ENCODE assay signal across 1 cellular context in genomic region chr2:194383404-194383803, GRCh38.
TF ChIP-seq lines count a peak whose summit lies in the region.

No MANE protein-coding gene starts in this region.

TF ChIP-seq in GM23338, 12 proteins besides CTCF, POLR2A, EP300 and RAD21 (continued from another document):
- TF ChIP-seq ZNF462 (CRISPR knock-in tag; IDR thresholded peaks at IDR 0.05) (no peak), JUNB (IDR thresholded peaks at IDR 0.05; ENCODE audit: unreplicated experiment) (no peak), POLR2AphosphoS5 (IDR thresholded peaks at IDR 0.05; ENCODE audit: low read depth) (no peak), CREB1 (CRISPR knock-in tag; IDR thresholded peaks at IDR 0.05; ENCODE audit: low read depth) (no peak), EZH2phosphoT487 (IDR thresholded peaks at IDR 0.05; ENCODE audit: unreplicated experiment) (no peak), ZNF114 (CRISPR knock-in tag; IDR thresholded peaks at IDR 0.05) (no peak), NANOG (IDR thresholded peaks at IDR 0.05; ENCODE audit: borderline replicate concordance) (no peak), STAT1 (IDR thresholded peaks at IDR 0.05; ENCODE audit: unreplicated experiment) (no peak)
- TF ChIP-seq, protein P1, sequence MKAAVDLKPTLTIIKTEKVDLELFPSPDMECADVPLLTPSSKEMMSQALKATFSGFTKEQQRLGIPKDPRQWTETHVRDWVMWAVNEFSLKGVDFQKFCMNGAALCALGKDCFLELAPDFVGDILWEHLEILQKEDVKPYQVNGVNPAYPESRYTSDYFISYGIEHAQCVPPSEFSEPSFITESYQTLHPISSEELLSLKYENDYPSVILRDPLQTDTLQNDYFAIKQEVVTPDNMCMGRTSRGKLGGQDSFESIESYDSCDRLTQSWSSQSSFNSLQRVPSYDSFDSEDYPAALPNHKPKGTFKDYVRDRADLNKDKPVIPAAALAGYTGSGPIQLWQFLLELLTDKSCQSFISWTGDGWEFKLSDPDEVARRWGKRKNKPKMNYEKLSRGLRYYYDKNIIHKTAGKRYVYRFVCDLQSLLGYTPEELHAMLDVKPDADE (IDR thresholded peaks at IDR 0.05), result no peak
- TF ChIP-seq, protein P2, sequence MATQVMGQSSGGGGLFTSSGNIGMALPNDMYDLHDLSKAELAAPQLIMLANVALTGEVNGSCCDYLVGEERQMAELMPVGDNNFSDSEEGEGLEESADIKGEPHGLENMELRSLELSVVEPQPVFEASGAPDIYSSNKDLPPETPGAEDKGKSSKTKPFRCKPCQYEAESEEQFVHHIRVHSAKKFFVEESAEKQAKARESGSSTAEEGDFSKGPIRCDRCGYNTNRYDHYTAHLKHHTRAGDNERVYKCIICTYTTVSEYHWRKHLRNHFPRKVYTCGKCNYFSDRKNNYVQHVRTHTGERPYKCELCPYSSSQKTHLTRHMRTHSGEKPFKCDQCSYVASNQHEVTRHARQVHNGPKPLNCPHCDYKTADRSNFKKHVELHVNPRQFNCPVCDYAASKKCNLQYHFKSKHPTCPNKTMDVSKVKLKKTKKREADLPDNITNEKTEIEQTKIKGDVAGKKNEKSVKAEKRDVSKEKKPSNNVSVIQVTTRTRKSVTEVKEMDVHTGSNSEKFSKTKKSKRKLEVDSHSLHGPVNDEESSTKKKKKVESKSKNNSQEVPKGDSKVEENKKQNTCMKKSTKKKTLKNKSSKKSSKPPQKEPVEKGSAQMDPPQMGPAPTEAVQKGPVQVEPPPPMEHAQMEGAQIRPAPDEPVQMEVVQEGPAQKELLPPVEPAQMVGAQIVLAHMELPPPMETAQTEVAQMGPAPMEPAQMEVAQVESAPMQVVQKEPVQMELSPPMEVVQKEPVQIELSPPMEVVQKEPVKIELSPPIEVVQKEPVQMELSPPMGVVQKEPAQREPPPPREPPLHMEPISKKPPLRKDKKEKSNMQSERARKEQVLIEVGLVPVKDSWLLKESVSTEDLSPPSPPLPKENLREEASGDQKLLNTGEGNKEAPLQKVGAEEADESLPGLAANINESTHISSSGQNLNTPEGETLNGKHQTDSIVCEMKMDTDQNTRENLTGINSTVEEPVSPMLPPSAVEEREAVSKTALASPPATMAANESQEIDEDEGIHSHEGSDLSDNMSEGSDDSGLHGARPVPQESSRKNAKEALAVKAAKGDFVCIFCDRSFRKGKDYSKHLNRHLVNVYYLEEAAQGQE (IDR thresholded peaks at IDR 0.05; ENCODE audit: unreplicated experiment), result no peak
